8 cellular contexts compared by ENCODE assay signal in the genomic region with DNA sequence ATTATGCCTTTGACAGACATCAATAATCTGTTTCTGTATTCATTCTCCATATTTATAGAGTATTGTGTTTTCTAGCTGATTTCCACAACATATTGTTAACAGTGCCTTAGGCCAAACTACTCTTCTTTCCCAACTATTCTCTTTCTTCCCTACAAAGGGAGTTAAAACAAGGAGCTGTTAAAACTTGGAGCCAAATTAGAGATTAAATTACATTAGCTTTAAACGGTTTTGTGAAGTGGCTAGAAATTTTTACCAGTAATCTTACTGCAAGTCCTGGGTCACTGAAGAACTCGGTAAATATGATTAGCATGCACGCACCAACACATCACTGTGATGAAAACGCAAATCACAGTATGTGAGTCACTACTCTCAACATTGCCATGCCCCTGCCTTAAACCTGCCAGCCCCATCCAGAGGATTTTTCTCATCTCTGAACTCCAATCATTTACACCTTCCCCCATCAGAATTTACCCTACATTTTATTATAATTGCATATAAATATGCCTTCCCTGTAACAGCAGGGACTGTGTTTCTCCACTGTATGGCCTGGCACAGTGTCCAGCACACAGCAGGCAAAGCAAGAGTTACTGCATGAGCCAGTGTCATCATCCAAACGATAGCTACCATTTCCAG. TPM values are rescaled to one million over a fixed set of nuclear protein-coding genes. Genes with fewer than 3 reads are reported as not detected.
DNase-seq lines count a peak whose midpoint lies in the region; ATAC-seq and TF ChIP-seq lines count a peak whose summit lies in the region.

No MANE protein-coding gene starts in this region.

- H3K9me3 ChIP-seq in HEK293 (ENCODE audit: control insufficient read depth, insufficient read depth, low read depth, low read length) (no peaks in the 10 kb centered on the region), gastrocnemius medialis (no peaks in the 10 kb centered on the region)

- no peak for ATAC-seq in activated CD8-positive, alpha-beta T cell treated with anti-CD3 and anti-CD28 coated beads, Interleukin-2, amount 10 ng/mL, durations not matched to agents 7 days and 5 days
- no peak for ATAC-seq in gastrocnemius medialis
- ATAC-seq in HG03095 (IDR thresholded peaks at IDR 0.05; ENCODE audit: unreplicated experiment) = no peak

- no peak for TF ChIP-seq POLR2A in gastrocnemius medialis (IDR thresholded peaks at IDR 0.05)

- peaks cover 6% of the 10 kb centered on the region for H3K4me1 ChIP-seq in HEK293 (ENCODE audit: control insufficient read depth, insufficient read depth, low read length)
- peaks cover 41 to 48% of the 10 kb centered on the region in 2 donors for H3K4me1 ChIP-seq in gastrocnemius medialis

- no peaks in the 10 kb centered on the region for H3K27me3 Mint-ChIP-seq in activated CD8-positive, alpha-beta T cell treated with anti-CD3 and anti-CD28 coated beads, Interleukin-2, amount 10 ng/mL, durations not matched to agents 7 days and 5 days (ENCODE audit: low read depth)

- H3K9me3 Mint-ChIP-seq in activated CD8-positive, alpha-beta T cell treated with anti-CD3 and anti-CD28 coated beads, Interleukin-2, amount 10 ng/mL, durations not matched to agents 7 days and 5 days (ENCODE audit: insufficient read depth) = peaks cover 18% of the 10 kb centered on the region

- H3K4me3 ChIP-seq in AG09309 (ENCODE audit: control insufficient read depth, low read depth, low read length) (peak overlapping the region; percentile 69), HEK293 (ENCODE audit: low read depth, low read length) (peak overlapping the region; percentile 10), gastrocnemius medialis (peak overlapping the region; percentile 78 to 93 (median 86))

- peaks cover 54% of the 10 kb centered on the region for H3K4me1 Mint-ChIP-seq in activated CD8-positive, alpha-beta T cell treated with anti-CD3 and anti-CD28 coated beads, Interleukin-2, amount 10 ng/mL, durations not matched to agents 7 days and 5 days (ENCODE audit: low read depth)

- peaks cover 0 to 22% of the 10 kb centered on the region in 2 experiments; a peak in 1 of 3 replicates for H3K36me3 ChIP-seq in HEK293 (ENCODE audit: control insufficient read depth in 2 of 2, insufficient read depth in 1 of 2, low read length in 2 of 2)
- peaks cover 0 to 14% of the 10 kb centered on the region in 2 donors for H3K36me3 ChIP-seq in gastrocnemius medialis

- peaks cover 51% of the 10 kb centered on the region for H3K36me3 Mint-ChIP-seq in activated CD8-positive, alpha-beta T cell treated with anti-CD3 and anti-CD28 coated beads, Interleukin-2, amount 10 ng/mL, durations not matched to agents 7 days and 5 days (ENCODE audit: low read depth)

- in situ Hi-C loops in gastrocnemius medialis (cut with MboI; ENCODE audit: low sequenced_read_pairs in 4 of 4) = no loop called here

- H3K4me3 Mint-ChIP-seq in activated CD8-positive, alpha-beta T cell treated with anti-CD3 and anti-CD28 coated beads, Interleukin-2, amount 10 ng/mL, durations not matched to agents 7 days and 5 days = peak overlapping the region; percentile 85

- H3K27ac Mint-ChIP-seq in activated CD8-positive, alpha-beta T cell treated with anti-CD3 and anti-CD28 coated beads, Interleukin-2, amount 10 ng/mL, durations not matched to agents 7 days and 5 days = peak overlapping the region; percentile 73

- H3K27ac ChIP-seq in HEK293 (ENCODE audit: extremely low read depth, low read depth, low read length) (no peak overlapping the region), gastrocnemius medialis (peak overlapping the region; percentile 78 to 100 (median 94))

- TF ChIP-seq CTCF in AG09309 (IDR thresholded peaks at IDR 0.05; ENCODE audit: control insufficient read depth, insufficient read depth, low read depth, low read length, missing control alignments) = no peak
- TF ChIP-seq CTCF in HEK293 (tag by site-specific recombination; IDR thresholded peaks at IDR 0.05) = no peak
- no peak for TF ChIP-seq CTCF in gastrocnemius medialis (IDR thresholded peaks at IDR 0.05 in 4 of 5, conservative IDR thresholded peaks at IDR 0.05 in 1 of 5)

- intact Hi-C loops in gastrocnemius medialis (cut with DNase I; ENCODE audit: low total_unique reads) = loop anchor here (1.0 to 5.0 kb wide), 8 partner anchors 44 to 1695 kb away; partner anchors contain the start of genes KLHL20, METTL13, RC3H1 and ZBTB37

- H3K27me3 ChIP-seq in gastrocnemius medialis = no peaks in the 10 kb centered on the region

- CTCF ChIA-PET in HEK293 (lab: Yijun Ruan, JAX) = interaction anchor here (0.7 to 1.4 kb wide), 4 partner anchors 23 to 393 kb away, joined by 3 read pairs; no protein-coding TSS in a partner anchor
- CTCF ChIA-PET in activated CD8-positive, alpha-beta T cell treated with anti-CD3 and anti-CD28 coated beads, Interleukin-2, amount 10 ng/mL, durations not matched to agents 7 days and 5 days (lab: Charles Lee) = interaction anchor here (1.0 to 2.9 kb wide), 3 partner anchors 45 to 349 kb away, joined by 3 to 35 read pairs (median 8); partner anchors contain the start of genes CENPL and DARS2

- DNase-seq in AG09309 (ENCODE audit: low read depth) (no peak), foreskin melanocyte (peak; percentile 11), gastrocnemius medialis (no peak), SKM-1 treated with dmso at 0.1 percent for 144 hours (lab: John Stamatoyannopoulos, UW; ENCODE audit: unreplicated experiment) (no peak), NAMALWA (ENCODE audit: low spot score) (no peak)
- DNase-seq in activated CD8-positive, alpha-beta T cell treated with anti-CD3 and anti-CD28 coated beads, Interleukin-2, amount 10 ng/mL, durations not matched to agents 7 days and 5 days = peak; percentile 28

- POLR2A ChIA-PET in HEK293 (lab: Yijun Ruan, JAX) = interaction anchor here (1.5 to 1.7 kb wide), 3 partner anchors 239 to 943 kb away, joined by 3 to 10 read pairs (median 10); partner anchors contain the start of genes KLHL20 and ZBTB37
- POLR2A ChIA-PET in activated CD8-positive, alpha-beta T cell treated with anti-CD3 and anti-CD28 coated beads, Interleukin-2, amount 10 ng/mL, durations not matched to agents 7 days and 5 days (lab: Charles Lee) = interaction anchor here (1.0 to 3.2 kb wide), 6 partner anchors 13 to 349 kb away, joined by 4 to 28 read pairs (median 8); partner anchors contain the start of genes CENPL, DARS2 and KLHL20

TF ChIP-seq in HEK293, 187 proteins besides CTCF, POLR2A, EP300 and RAD21 (continues in another document):
- peak; percentile 52 for TF ChIP-seq ZBTB17 (tag by site-specific recombination; IDR thresholded peaks at IDR 0.05)
- peak; percentile 75 for TF ChIP-seq PRDM6 (tag by site-specific recombination; IDR thresholded peaks at IDR 0.05)
- TF ChIP-seq, protein P1, sequence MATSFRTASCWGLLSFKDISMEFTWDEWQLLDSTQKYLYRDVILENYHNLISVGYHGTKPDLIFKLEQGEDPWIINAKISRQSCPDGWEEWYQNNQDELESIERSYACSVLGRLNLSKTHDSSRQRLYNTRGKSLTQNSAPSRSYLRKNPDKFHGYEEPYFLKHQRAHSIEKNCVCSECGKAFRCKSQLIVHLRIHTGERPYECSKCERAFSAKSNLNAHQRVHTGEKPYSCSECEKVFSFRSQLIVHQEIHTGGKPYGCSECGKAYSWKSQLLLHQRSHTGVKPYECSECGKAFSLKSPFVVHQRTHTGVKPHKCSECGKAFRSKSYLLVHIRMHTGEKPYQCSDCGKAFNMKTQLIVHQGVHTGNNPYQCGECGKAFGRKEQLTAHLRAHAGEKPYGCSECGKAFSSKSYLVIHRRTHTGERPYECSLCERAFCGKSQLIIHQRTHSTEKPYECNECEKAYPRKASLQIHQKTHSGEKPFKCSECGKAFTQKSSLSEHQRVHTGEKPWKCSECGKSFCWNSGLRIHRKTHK (tag by site-specific recombination; IDR thresholded peaks at IDR 0.05) = peak; percentile 37; the same call in 1 of the 2 replicates
- TF ChIP-seq WT1 (tag by site-specific recombination; IDR thresholded peaks at IDR 0.05) = peak; percentile 66
- TF ChIP-seq, protein P2, sequence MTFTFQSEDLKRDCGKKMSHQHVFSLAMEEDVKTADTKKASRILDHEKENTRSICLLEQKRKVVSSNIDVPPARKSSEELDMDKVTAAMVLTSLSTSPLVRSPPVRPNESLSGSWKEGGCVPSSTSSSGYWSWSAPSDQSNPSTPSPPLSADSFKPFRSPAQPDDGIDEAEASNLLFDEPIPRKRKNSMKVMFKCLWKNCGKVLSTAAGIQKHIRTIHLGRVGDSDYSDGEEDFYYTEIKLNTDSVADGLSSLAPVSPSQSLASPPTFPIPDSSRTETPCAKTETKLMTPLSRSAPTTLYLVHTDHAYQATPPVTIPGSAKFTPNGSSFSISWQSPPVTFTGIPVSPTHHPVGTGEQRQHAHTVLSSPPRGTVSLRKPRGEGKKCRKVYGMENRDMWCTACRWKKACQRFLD (tag by site-specific recombination; IDR thresholded peaks at IDR 0.05) = no peak
- TF ChIP-seq GFI1B (tag by site-specific recombination; IDR thresholded peaks at IDR 0.05) = 0 out of 2 replicates have a peak, but pooled peaks have one; percentile 8
- TF ChIP-seq TCF7L2 (IDR thresholded peaks at IDR 0.05; ENCODE audit: borderline replicate concordance, low read depth, low read length) = no peak
- no peak; the same call in 1 of the 2 replicates for TF ChIP-seq ZBTB20 (tag by site-specific recombination; IDR thresholded peaks at IDR 0.05)
- TF ChIP-seq ZNF335 (tag by site-specific recombination; conservative IDR thresholded peaks at IDR 0.05) = peak; percentile 68

RNA-seq across cellular contexts. Expression of gene PRDX6, which starts 1.5 kb away (rescaled TPM):
- total RNA-seq in activated CD8-positive, alpha-beta T cell treated with anti-CD3 and anti-CD28 coated beads, Interleukin-2, amount 10 ng/mL, durations not matched to agents 7 days and 5 days = 100 to 1,000 TPM; 144 to 155 TPM
- 100 to 1,000 TPM; 493 to 573 (median 554) TPM for total RNA-seq in gastrocnemius medialis

Comparison
In these comparisons a context has a peak if more than half of its experiments do, and no peak if none do; other contexts are left out.
1. DNase-seq: peak in activated CD8-positive, alpha-beta T cell treated with anti-CD3 and anti-CD28 coated beads, Interleukin-2, amount 10 ng/mL, durations not matched to agents 7 days and 5 days (single experiment) and foreskin melanocyte (single experiment); none in AG09309 (single experiment), gastrocnemius medialis (0 of 2), SKM-1 treated with dmso at 0.1 percent for 144 hours (single experiment) and NAMALWA (single experiment).
2. H3K4me3 ChIP-seq: peak in every context shown above with its lines; median percentile 86 in gastrocnemius medialis; 69 in AG09309; 10 in HEK293.